In the genomic region with DNA sequence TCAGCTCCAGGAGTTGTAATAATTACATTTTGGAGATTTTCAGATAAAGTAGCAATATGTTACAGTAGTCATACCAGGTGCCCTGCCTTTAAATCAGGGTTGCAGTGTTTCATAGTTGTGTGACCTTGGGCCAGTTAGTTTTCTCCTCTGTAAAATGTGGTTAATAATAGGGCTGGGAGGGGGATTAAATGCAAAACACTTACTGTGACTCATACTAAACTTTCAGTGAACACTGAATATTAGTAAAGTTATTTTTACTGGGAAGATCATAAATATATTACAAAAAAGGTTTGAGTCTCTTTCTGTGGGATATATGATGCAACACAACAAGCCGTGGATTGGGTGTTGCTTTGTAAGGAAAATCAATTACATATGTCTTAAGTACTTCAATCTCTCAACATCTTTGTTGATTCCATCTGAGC, we compare ENCODE assay signal across 24 cellular contexts. TPM values are rescaled to one million over a fixed set of nuclear protein-coding genes. Genes with fewer than 3 reads are reported as not detected.
DNase-seq lines count a peak whose midpoint lies in the region; ATAC-seq, FAIRE-seq and TF ChIP-seq lines count a peak whose summit lies in the region.
"Had no signal": no experiment of that assay in that cellular context is flagged by ENCODE, and none has a peak within 500 bp of the region (broad histone marks: within the 10 kb centered on the region; RNA-seq: fewer than 3 reads in every experiment).

No MANE protein-coding gene starts in this region.

- no peak overlapping the region for H3K4me3 Mint-ChIP-seq in activated T-helper 17 cell treated with anti-CD3 and anti-CD28 coated beads, Interleukin-2, amount 50 U/mL, for 72 hours
- H3K4me3 Mint-ChIP-seq: activated CD4-positive, alpha-beta memory T cell treated with anti-CD3 and anti-CD28 coated beads, Interleukin-2, amount 10 ng/mL, durations not matched to agents 7 days and 5 days; activated naive CD8-positive, alpha-beta T cell treated with anti-CD3 and anti-CD28 coated beads, Interleukin-2, amount 10 ng/mL, durations not matched to agents 7 days and 5 days; activated T-cell treated with anti-CD3 and anti-CD28 coated beads, Interleukin-2, amount 50 U/mL, for 4 hours had no signal

- TF ChIP-seq POLR2A in GM12891 (IDR thresholded peaks at IDR 0.05; ENCODE audit: low read depth, low read length), result no peak

- H3K27ac ChIP-seq in iPS-18a (ENCODE audit: low read length), result no peak overlapping the region
- H3K27ac ChIP-seq: epithelial cell of prostate, stomach, WERI-Rb-1 had no signal

- no peaks in the 10 kb centered on the region for H3K27me3 Mint-ChIP-seq in activated T-helper 17 cell treated with anti-CD3 and anti-CD28 coated beads, Interleukin-2, amount 50 U/mL, for 72 hours
- H3K27me3 Mint-ChIP-seq: activated CD4-positive, alpha-beta memory T cell treated with anti-CD3 and anti-CD28 coated beads, Interleukin-2, amount 10 ng/mL, durations not matched to agents 7 days and 5 days; activated naive CD8-positive, alpha-beta T cell treated with anti-CD3 and anti-CD28 coated beads, Interleukin-2, amount 10 ng/mL, durations not matched to agents 7 days and 5 days had no signal

- peaks cover 86% of the 10 kb centered on the region for H3K36me3 Mint-ChIP-seq in activated T-helper 17 cell treated with anti-CD3 and anti-CD28 coated beads, Interleukin-2, amount 50 U/mL, for 72 hours (ENCODE audit: low read depth)

- H3K27ac Mint-ChIP-seq in activated T-helper 17 cell treated with anti-CD3 and anti-CD28 coated beads, Interleukin-2, amount 50 U/mL, for 72 hours, result peak overlapping the region; percentile 1
- H3K27ac Mint-ChIP-seq: activated CD4-positive, alpha-beta memory T cell treated with anti-CD3 and anti-CD28 coated beads, Interleukin-2, amount 10 ng/mL, durations not matched to agents 7 days and 5 days; activated naive CD8-positive, alpha-beta T cell treated with anti-CD3 and anti-CD28 coated beads, Interleukin-2, amount 10 ng/mL, durations not matched to agents 7 days and 5 days had no signal

- H3K9me3 ChIP-seq in iPS-18a (ENCODE audit: control insufficient read depth, low read depth, low read length), result no peaks in the 10 kb centered on the region
- H3K9me3 ChIP-seq: stomach had no signal

- H3K27me3 ChIP-seq in iPS-18a (ENCODE audit: control insufficient read depth, insufficient read depth, low read length), result no peaks in the 10 kb centered on the region
- H3K27me3 ChIP-seq: dorsolateral prefrontal cortex, stomach had no signal

- DNase-seq in AG09309 (ENCODE audit: low read depth) (peak; percentile 72), GM12891 (ENCODE audit: insufficient read length, low spot score) (no peak), HTR-8/SVneo (ENCODE audit: insufficient read length, low spot score) (no peak), NCI-H1436 treated with DMSO at 0.1 percent for 48 hours (lab: John Stamatoyannopoulos, UW) (no peak)
- DNase-seq: activated CD4-positive, alpha-beta memory T cell treated with anti-CD3 and anti-CD28 coated beads, Interleukin-2, amount 10 ng/mL, durations not matched to agents 7 days and 5 days; activated naive CD8-positive, alpha-beta T cell treated with anti-CD3 and anti-CD28 coated beads, Interleukin-2, amount 10 ng/mL, durations not matched to agents 7 days and 5 days; activated T-cell treated with anti-CD3 and anti-CD28 coated beads, Interleukin-2, amount 50 U/mL, for 4 hours; dorsolateral prefrontal cortex; GDM1; head of caudate nucleus; MM.1S; NCI-H1694 treated with DMSO at 0.1 percent for 48 hours; NCI-H446; stimulated activated CD4-positive, alpha-beta T cell treated with anti-CD3 and anti-CD28 coated beads, Interleukin-2, amount 100 ng/mL, for 24 hours; stomach; WERI-Rb-1 had no signal

- no peak for ATAC-seq in activated T-helper 17 cell treated with anti-CD3 and anti-CD28 coated beads, Interleukin-2, amount 50 U/mL, for 72 hours (replicated peaks)
- no peak for ATAC-seq in GM19467 (IDR thresholded peaks at IDR 0.05; ENCODE audit: unreplicated experiment)
- ATAC-seq: activated T-cell treated with anti-CD3 and anti-CD28 coated beads, Interleukin-2, amount 50 U/mL, for 4 hours; GM12878; sciatic nerve had no signal

- H3K4me1 Mint-ChIP-seq in activated T-helper 17 cell treated with anti-CD3 and anti-CD28 coated beads, Interleukin-2, amount 50 U/mL, for 72 hours, result peaks cover 5% of the 10 kb centered on the region

- FAIRE-seq in GM12891 (lab: Jason Lieb, UNC), result peak; percentile 23
- no peak for FAIRE-seq in HTR-8/SVneo (lab: Jason Lieb, UNC)
- FAIRE-seq: D721Med, GM12878 had no signal

- H3K36me3 ChIP-seq in iPS-18a (ENCODE audit: control insufficient read depth, low read depth, low read length), result peaks cover 44% of the 10 kb centered on the region

- peak overlapping the region; percentile 3 for H3K9ac ChIP-seq in iPS-18a (ENCODE audit: low read length)

- no peaks in the 10 kb centered on the region for H3K4me1 ChIP-seq in iPS-18a (ENCODE audit: control insufficient read depth, low read depth, low read length)

- H3K9me3 Mint-ChIP-seq in activated T-helper 17 cell treated with anti-CD3 and anti-CD28 coated beads, Interleukin-2, amount 50 U/mL, for 72 hours, result no peaks in the 10 kb centered on the region
- H3K9me3 Mint-ChIP-seq: activated CD4-positive, alpha-beta memory T cell treated with anti-CD3 and anti-CD28 coated beads, Interleukin-2, amount 10 ng/mL, durations not matched to agents 7 days and 5 days; activated naive CD8-positive, alpha-beta T cell treated with anti-CD3 and anti-CD28 coated beads, Interleukin-2, amount 10 ng/mL, durations not matched to agents 7 days and 5 days; activated T-cell treated with anti-CD3 and anti-CD28 coated beads, Interleukin-2, amount 50 U/mL, for 4 hours had no signal

- no peak for TF ChIP-seq CTCF in AG09309 (IDR thresholded peaks at IDR 0.05; ENCODE audit: control insufficient read depth, insufficient read depth, low read depth, low read length, missing control alignments)

- H3K4me3 ChIP-seq in AG09309 (ENCODE audit: control insufficient read depth, low read depth, low read length) (no peak overlapping the region), iPS-18a (ENCODE audit: low read length) (no peak overlapping the region)
- H3K4me3 ChIP-seq: dorsolateral prefrontal cortex, GM12878, lung, stomach had no signal

TF ChIP-seq in GM12891, 5 proteins besides CTCF, POLR2A, EP300 and RAD21:
- no peak for TF ChIP-seq SPI1 (IDR thresholded peaks at IDR 0.05; ENCODE audit: low read depth, low read length)
- TF ChIP-seq TAF1 (IDR thresholded peaks at IDR 0.05; ENCODE audit: low read depth, low read length), result no peak
- no peak for TF ChIP-seq PAX5 (IDR thresholded peaks at IDR 0.05; ENCODE audit: insufficient read depth, low read length, severe bottlenecking)
- TF ChIP-seq POU2F2 (IDR thresholded peaks at IDR 0.05; ENCODE audit: low read depth, low read length), result no peak
- TF ChIP-seq POLR2AphosphoS5 (IDR thresholded peaks at IDR 0.05; ENCODE audit: low read depth, low read length), result no peak

RNA-seq across cellular contexts. Expression of a gene that starts 1.1 kb away (rescaled TPM):
- 0.72 TPM for polyA plus RNA-seq in GM12891 (2012; ENCODE audit: low read depth, missing spikeins)
- total RNA-seq in activated T-helper 17 cell treated with anti-CD3 and anti-CD28 coated beads, Interleukin-2, amount 50 U/mL, for 72 hours, result 1 to 10 TPM; 8.2 to 9.8 TPM
